Comparison of ENCODE assay signal across 1 cellular context in the genomic region with DNA sequence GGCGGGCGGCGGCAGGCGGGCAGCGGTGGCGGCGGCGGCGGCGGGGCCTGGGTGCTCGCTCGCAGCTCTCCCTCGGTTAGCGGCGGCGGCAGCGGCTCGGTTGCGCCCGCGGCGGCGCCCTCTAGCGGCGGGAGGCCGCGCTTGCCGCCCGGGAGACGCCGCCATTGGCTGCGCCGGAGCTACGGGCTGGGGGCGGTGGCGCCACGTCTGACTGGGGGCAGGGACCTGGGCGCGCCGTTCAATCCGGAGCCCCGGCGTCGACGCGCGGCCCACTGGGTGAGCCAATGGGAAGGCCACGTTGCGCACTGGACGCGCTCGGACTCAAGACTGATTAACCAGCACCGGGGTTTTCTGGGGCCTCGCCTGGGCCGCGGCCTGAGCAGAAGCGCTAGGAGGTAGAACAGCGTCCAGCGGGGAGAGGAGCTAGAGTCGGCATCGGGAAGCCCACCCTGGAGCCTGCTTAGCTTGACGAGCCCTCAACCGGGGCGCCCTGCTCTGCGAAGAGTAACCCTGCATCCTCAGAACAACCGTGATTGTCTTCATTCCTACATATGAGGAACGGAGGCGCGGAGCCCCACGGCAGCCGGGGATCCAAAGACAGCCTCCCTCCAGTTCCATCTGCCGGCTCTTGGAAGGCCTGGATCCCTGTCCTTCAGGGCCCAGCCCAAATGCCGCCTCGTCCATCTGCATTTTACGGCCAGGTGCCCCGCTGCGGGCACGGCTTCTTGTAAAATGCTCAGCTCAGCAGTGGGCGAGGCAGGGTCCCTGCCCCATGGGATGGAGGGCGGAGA.
TF ChIP-seq lines count a peak whose summit lies in the region.

A gene with protein sequence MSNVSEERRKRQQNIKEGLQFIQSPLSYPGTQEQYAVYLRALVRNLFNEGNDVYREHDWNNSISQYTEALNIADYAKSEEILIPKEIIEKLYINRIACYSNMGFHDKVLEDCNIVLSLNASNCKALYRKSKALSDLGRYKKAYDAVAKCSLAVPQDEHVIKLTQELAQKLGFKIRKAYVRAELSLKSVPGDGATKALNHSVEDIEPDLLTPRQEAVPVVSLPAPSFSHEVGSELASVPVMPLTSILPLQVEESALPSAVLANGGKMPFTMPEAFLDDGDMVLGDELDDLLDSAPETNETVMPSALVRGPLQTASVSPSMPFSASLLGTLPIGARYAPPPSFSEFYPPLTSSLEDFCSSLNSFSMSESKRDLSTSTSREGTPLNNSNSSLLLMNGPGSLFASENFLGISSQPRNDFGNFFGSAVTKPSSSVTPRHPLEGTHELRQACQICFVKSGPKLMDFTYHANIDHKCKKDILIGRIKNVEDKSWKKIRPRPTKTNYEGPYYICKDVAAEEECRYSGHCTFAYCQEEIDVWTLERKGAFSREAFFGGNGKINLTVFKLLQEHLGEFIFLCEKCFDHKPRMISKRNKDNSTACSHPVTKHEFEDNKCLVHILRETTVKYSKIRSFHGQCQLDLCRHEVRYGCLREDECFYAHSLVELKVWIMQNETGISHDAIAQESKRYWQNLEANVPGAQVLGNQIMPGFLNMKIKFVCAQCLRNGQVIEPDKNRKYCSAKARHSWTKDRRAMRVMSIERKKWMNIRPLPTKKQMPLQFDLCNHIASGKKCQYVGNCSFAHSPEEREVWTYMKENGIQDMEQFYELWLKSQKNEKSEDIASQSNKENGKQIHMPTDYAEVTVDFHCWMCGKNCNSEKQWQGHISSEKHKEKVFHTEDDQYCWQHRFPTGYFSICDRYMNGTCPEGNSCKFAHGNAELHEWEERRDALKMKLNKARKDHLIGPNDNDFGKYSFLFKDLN (minus strand): TSS at position 93 of the 791 bp plus-strand sequence. CDS start 14,904 bp downstream, outside the sequence.

TF ChIP-seq in HEK293, 187 proteins besides CTCF, POLR2A, EP300 and RAD21 (continued from another document and continues in another):
- TF ChIP-seq, protein P1, sequence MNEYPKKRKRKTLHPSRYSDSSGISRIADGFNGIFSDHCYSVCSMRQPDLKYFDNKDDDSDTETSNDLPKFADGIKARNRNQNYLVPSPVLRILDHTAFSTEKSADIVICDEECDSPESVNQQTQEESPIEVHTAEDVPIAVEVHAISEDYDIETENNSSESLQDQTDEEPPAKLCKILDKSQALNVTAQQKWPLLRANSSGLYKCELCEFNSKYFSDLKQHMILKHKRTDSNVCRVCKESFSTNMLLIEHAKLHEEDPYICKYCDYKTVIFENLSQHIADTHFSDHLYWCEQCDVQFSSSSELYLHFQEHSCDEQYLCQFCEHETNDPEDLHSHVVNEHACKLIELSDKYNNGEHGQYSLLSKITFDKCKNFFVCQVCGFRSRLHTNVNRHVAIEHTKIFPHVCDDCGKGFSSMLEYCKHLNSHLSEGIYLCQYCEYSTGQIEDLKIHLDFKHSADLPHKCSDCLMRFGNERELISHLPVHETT (tag by site-specific recombination; IDR thresholded peaks at IDR 0.05): 0 out of 2 replicates have a peak, but pooled peaks have one; percentile 56
- TF ChIP-seq, protein P2, sequence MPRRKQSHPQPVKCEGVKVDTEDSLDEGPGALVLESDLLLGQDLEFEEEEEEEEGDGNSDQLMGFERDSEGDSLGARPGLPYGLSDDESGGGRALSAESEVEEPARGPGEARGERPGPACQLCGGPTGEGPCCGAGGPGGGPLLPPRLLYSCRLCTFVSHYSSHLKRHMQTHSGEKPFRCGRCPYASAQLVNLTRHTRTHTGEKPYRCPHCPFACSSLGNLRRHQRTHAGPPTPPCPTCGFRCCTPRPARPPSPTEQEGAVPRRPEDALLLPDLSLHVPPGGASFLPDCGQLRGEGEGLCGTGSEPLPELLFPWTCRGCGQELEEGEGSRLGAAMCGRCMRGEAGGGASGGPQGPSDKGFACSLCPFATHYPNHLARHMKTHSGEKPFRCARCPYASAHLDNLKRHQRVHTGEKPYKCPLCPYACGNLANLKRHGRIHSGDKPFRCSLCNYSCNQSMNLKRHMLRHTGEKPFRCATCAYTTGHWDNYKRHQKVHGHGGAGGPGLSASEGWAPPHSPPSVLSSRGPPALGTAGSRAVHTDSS (tag by site-specific recombination; IDR thresholded peaks at IDR 0.05): no peak
- TF ChIP-seq ZNF514 (tag by site-specific recombination; IDR thresholded peaks at IDR 0.05) (no peak), YY1 (tag by site-specific recombination; IDR thresholded peaks at IDR 0.05) (no peak; the same call in 1 of the 2 replicates), ZNF23 (tag by site-specific recombination; IDR thresholded peaks at IDR 0.05; ENCODE audit: borderline replicate concordance) (no peak), ZNF391 (tag by site-specific recombination; IDR thresholded peaks at IDR 0.05; ENCODE audit: borderline replicate concordance, low read depth) (0 out of 2 replicates have a peak, but pooled peaks have one; percentile 40), ZBTB17 (tag by site-specific recombination; IDR thresholded peaks at IDR 0.05) (no peak; the same call in 1 of the 2 replicates), GFI1B (tag by site-specific recombination; IDR thresholded peaks at IDR 0.05) (no peak), ZNF24 (tag by site-specific recombination; IDR thresholded peaks at IDR 0.05) (no peak), ZFP3 (tag by site-specific recombination; IDR thresholded peaks at IDR 0.05; ENCODE audit: low read depth) (no peak), ZNF16 (tag by site-specific recombination; IDR thresholded peaks at IDR 0.05; ENCODE audit: low read depth) (no peak), ZNF133 (tag by site-specific recombination; IDR thresholded peaks at IDR 0.05) (no peak), ZNF670 (tag by site-specific recombination; IDR thresholded peaks at IDR 0.05; ENCODE audit: low read depth) (no peak), ZNF561 (tag by site-specific recombination; IDR thresholded peaks at IDR 0.05; ENCODE audit: borderline replicate concordance) (peak; percentile 66; the same call in 1 of the 2 replicates), ZNF19 (tag by site-specific recombination; IDR thresholded peaks at IDR 0.05; ENCODE audit: low read depth) (no peak), ZNF501 (tag by site-specific recombination; IDR thresholded peaks at IDR 0.05) (peak; percentile 67; the same call in 1 of the 2 replicates), ZNF121 (tag by site-specific recombination; IDR thresholded peaks at IDR 0.05) (no peak), ZNF248 (tag by site-specific recombination; IDR thresholded peaks at IDR 0.05) (no peak), ZNF660 (tag by site-specific recombination; IDR thresholded peaks at IDR 0.05) (peak; percentile 88; the same call in 1 of the 2 replicates), ZNF768 (tag by site-specific recombination; IDR thresholded peaks at IDR 0.05) (peak; percentile 15; the same call in 1 of the 2 replicates), ZNF776 (tag by site-specific recombination; IDR thresholded peaks at IDR 0.05; ENCODE audit: borderline replicate concordance) (no peak), ZNF530 (tag by site-specific recombination; IDR thresholded peaks at IDR 0.05; ENCODE audit: low read depth) (no peak), TRIM28 (IDR thresholded peaks at IDR 0.05; ENCODE audit: borderline replicate concordance, low read length) (no peak), ZFHX2 (tag by site-specific recombination; conservative IDR thresholded peaks at IDR 0.05) (no peak; the same call in 1 of the 2 replicates)
- TF ChIP-seq, protein P3, sequence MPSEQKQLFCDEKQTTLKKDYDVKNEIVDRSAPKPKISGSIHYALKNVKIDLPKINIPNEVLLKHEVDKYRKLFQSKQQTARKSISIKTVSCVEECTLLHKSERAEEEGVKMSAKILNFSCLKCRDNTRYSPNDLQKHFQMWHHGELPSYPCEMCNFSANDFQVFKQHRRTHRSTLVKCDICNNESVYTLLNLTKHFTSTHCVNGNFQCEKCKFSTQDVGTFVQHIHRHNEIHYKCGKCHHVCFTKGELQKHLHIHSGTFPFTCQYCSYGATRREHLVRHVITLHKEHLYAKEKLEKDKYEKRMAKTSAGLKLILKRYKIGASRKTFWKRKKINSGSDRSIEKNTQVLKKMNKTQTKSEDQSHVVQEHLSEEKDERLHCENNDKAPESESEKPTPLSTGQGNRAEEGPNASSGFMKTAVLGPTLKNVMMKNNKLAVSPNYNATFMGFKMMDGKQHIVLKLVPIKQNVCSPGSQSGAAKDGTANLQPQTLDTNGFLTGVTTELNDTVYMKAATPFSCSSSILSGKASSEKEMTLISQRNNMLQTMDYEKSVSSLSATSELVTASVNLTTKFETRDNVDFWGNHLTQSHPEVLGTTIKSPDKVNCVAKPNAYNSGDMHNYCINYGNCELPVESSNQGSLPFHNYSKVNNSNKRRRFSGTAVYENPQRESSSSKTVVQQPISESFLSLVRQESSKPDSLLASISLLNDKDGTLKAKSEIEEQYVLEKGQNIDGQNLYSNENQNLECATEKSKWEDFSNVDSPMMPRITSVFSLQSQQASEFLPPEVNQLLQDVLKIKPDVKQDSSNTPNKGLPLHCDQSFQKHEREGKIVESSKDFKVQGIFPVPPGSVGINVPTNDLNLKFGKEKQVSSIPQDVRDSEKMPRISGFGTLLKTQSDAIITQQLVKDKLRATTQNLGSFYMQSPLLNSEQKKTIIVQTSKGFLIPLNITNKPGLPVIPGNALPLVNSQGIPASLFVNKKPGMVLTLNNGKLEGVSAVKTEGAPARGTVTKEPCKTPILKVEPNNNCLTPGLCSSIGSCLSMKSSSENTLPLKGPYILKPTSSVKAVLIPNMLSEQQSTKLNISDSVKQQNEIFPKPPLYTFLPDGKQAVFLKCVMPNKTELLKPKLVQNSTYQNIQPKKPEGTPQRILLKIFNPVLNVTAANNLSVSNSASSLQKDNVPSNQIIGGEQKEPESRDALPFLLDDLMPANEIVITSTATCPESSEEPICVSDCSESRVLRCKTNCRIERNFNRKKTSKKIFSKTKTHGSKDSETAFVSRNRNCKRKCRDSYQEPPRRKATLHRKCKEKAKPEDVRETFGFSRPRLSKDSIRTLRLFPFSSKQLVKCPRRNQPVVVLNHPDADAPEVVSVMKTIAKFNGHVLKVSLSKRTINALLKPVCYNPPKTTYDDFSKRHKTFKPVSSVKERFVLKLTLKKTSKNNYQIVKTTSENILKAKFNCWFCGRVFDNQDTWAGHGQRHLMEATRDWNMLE (tag by site-specific recombination; conservative IDR thresholded peaks at IDR 0.05; ENCODE audit: low read depth): no peak
- TF ChIP-seq, protein P4, sequence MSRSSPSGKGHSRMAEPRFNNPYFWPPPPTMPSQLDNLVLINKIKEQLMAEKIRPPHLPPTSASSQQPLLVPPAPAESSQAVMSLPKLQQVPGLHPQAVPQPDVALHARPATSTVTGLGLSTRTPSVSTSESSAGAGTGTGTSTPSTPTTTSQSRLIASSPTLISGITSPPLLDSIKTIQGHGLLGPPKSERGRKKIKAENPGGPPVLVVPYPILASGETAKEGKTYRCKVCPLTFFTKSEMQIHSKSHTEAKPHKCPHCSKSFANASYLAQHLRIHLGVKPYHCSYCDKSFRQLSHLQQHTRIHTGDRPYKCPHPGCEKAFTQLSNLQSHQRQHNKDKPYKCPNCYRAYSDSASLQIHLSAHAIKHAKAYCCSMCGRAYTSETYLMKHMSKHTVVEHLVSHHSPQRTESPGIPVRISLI (tag by site-specific recombination; IDR thresholded peaks at IDR 0.05): no peak
- TF ChIP-seq, protein P5, sequence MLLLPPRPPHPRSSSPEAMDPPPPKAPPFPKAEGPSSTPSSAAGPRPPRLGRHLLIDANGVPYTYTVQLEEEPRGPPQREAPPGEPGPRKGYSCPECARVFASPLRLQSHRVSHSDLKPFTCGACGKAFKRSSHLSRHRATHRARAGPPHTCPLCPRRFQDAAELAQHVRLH (tag by site-specific recombination; IDR thresholded peaks at IDR 0.05): peak; percentile 33; the same call in 1 of the 2 replicates
- TF ChIP-seq, protein P6, sequence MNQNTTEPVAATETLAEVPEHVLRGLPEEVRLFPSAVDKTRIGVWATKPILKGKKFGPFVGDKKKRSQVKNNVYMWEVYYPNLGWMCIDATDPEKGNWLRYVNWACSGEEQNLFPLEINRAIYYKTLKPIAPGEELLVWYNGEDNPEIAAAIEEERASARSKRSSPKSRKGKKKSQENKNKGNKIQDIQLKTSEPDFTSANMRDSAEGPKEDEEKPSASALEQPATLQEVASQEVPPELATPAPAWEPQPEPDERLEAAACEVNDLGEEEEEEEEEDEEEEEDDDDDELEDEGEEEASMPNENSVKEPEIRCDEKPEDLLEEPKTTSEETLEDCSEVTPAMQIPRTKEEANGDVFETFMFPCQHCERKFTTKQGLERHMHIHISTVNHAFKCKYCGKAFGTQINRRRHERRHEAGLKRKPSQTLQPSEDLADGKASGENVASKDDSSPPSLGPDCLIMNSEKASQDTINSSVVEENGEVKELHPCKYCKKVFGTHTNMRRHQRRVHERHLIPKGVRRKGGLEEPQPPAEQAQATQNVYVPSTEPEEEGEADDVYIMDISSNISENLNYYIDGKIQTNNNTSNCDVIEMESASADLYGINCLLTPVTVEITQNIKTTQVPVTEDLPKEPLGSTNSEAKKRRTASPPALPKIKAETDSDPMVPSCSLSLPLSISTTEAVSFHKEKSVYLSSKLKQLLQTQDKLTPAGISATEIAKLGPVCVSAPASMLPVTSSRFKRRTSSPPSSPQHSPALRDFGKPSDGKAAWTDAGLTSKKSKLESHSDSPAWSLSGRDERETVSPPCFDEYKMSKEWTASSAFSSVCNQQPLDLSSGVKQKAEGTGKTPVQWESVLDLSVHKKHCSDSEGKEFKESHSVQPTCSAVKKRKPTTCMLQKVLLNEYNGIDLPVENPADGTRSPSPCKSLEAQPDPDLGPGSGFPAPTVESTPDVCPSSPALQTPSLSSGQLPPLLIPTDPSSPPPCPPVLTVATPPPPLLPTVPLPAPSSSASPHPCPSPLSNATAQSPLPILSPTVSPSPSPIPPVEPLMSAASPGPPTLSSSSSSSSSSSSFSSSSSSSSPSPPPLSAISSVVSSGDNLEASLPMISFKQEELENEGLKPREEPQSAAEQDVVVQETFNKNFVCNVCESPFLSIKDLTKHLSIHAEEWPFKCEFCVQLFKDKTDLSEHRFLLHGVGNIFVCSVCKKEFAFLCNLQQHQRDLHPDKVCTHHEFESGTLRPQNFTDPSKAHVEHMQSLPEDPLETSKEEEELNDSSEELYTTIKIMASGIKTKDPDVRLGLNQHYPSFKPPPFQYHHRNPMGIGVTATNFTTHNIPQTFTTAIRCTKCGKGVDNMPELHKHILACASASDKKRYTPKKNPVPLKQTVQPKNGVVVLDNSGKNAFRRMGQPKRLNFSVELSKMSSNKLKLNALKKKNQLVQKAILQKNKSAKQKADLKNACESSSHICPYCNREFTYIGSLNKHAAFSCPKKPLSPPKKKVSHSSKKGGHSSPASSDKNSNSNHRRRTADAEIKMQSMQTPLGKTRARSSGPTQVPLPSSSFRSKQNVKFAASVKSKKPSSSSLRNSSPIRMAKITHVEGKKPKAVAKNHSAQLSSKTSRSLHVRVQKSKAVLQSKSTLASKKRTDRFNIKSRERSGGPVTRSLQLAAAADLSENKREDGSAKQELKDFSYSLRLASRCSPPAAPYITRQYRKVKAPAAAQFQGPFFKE (tag by site-specific recombination; IDR thresholded peaks at IDR 0.05; ENCODE audit: borderline replicate concordance): no peak
- TF ChIP-seq, protein P7, sequence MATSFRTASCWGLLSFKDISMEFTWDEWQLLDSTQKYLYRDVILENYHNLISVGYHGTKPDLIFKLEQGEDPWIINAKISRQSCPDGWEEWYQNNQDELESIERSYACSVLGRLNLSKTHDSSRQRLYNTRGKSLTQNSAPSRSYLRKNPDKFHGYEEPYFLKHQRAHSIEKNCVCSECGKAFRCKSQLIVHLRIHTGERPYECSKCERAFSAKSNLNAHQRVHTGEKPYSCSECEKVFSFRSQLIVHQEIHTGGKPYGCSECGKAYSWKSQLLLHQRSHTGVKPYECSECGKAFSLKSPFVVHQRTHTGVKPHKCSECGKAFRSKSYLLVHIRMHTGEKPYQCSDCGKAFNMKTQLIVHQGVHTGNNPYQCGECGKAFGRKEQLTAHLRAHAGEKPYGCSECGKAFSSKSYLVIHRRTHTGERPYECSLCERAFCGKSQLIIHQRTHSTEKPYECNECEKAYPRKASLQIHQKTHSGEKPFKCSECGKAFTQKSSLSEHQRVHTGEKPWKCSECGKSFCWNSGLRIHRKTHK (tag by site-specific recombination; IDR thresholded peaks at IDR 0.05): no peak
